In genomic region chr2:54015809-54016703, GRCh38 we compare ENCODE assay signal across 13 cellular contexts. TPM values are rescaled to one million over a fixed set of nuclear protein-coding genes. Genes with fewer than 3 reads are reported as not detected.
DNase-seq lines count a peak whose midpoint lies in the region; ATAC-seq and TF ChIP-seq lines count a peak whose summit lies in the region.
"Had no signal": no experiment of that assay in that cellular context is flagged by ENCODE, and none has a peak within 500 bp of the region (broad histone marks: within the 10 kb centered on the region; RNA-seq: fewer than 3 reads in every experiment).

No MANE protein-coding gene starts in this region.

- no peaks in the 10 kb centered on the region for H3K36me3 ChIP-seq in vagina
- H3K36me3 ChIP-seq in MM.1S (replicated peaks; ENCODE audit: insufficient read depth, low read length), result no peaks in the 10 kb centered on the region

- H3K27me3 ChIP-seq in vagina (no peaks in the 10 kb centered on the region), MM.1S (replicated peaks; ENCODE audit: insufficient read depth, low read length) (no peaks in the 10 kb centered on the region)

- DNase-seq in activated naive CD8-positive, alpha-beta T cell treated with anti-CD3 and anti-CD28 coated beads, Interleukin-2, amount 10 ng/mL, durations not matched to agents 7 days and 5 days, result no peak
- no peak for DNase-seq in activated naive CD8-positive, alpha-beta T cell treated with anti-CD3 and anti-CD28 coated beads for 36 hours
- DNase-seq in astrocyte of the hippocampus (ENCODE audit: low read depth, low spot score), result peak; percentile 32
- DNase-seq in left kidney (ENCODE audit: low read depth, low spot score), result peak; percentile 20
- DNase-seq in vagina (ENCODE audit: extremely low spot score in 2 of 2), result no peak
- no peak for DNase-seq in stimulated activated CD4-positive, alpha-beta T cell treated with anti-CD3 and anti-CD28 coated beads, Interleukin-12 subunit alpha, Interleukin-12 subunit beta, amount 100 ng/mL, for 4 hours
- DNase-seq in MM.1S, result no peak
- DNase-seq: activated effector memory CD4-positive, alpha-beta T cell treated with anti-CD3 and anti-CD28 coated beads, Interleukin-2, amount 50 U/mL, for 16 hours; NCI-H1105 treated with DMSO at 0.1 percent for 48 hours; psoas muscle had no signal

- H3K9ac ChIP-seq in MM.1S (ENCODE audit: low read length), result no peak overlapping the region

- no peaks in the 10 kb centered on the region for H3K79me2 ChIP-seq in MM.1S (ENCODE audit: low read length)

- H3K9me2 ChIP-seq in MM.1S (replicated peaks; ENCODE audit: insufficient read depth, low read length), result no peaks in the 10 kb centered on the region

- intact Hi-C loops in vagina (cut with DNase I), result no loop called here

- H3K4me1 ChIP-seq in vagina, result peaks cover 14% of the 10 kb centered on the region
- H3K4me1 ChIP-seq in MM.1S (ENCODE audit: low read length), result 0 out of 2 replicates have a peak, but pooled peaks cover 10% of the 10 kb centered on the region

- H4K20me1 ChIP-seq in MM.1S (ENCODE audit: insufficient read depth, low read length), result no peaks in the 10 kb centered on the region

- H2AFZ ChIP-seq in MM.1S (ENCODE audit: low read length), result no peak overlapping the region

- peaks cover 6% of the 10 kb centered on the region for H3F3A ChIP-seq in MM.1S (ENCODE audit: insufficient read depth, low read length)

- peak overlapping the region; percentile 50 for H3K27ac ChIP-seq in vagina
- no peak overlapping the region for H3K27ac ChIP-seq in MM.1S (ENCODE audit: low read length)
- H3K27ac ChIP-seq: psoas muscle had no signal

- no peak overlapping the region for H3K4me3 ChIP-seq in vagina
- no peak overlapping the region for H3K4me3 ChIP-seq in MM.1S (ENCODE audit: low read length)
- H3K4me3 ChIP-seq: psoas muscle had no signal

- peaks cover 26% of the 10 kb centered on the region for H3K36me3 Mint-ChIP-seq in activated naive CD8-positive, alpha-beta T cell treated with anti-CD3 and anti-CD28 coated beads, Interleukin-2, amount 10 ng/mL, durations not matched to agents 7 days and 5 days
- peaks cover 20% of the 10 kb centered on the region for H3K36me3 Mint-ChIP-seq in activated naive CD8-positive, alpha-beta T cell treated with anti-CD3 and anti-CD28 coated beads for 36 hours

- H3K27me3 Mint-ChIP-seq in activated naive CD8-positive, alpha-beta T cell treated with anti-CD3 and anti-CD28 coated beads, Interleukin-2, amount 10 ng/mL, durations not matched to agents 7 days and 5 days, result no peaks in the 10 kb centered on the region
- no peaks in the 10 kb centered on the region for H3K27me3 Mint-ChIP-seq in activated naive CD8-positive, alpha-beta T cell treated with anti-CD3 and anti-CD28 coated beads for 36 hours

- H3K4me3 Mint-ChIP-seq in activated naive CD8-positive, alpha-beta T cell treated with anti-CD3 and anti-CD28 coated beads, Interleukin-2, amount 10 ng/mL, durations not matched to agents 7 days and 5 days, result no peak overlapping the region
- H3K4me3 Mint-ChIP-seq in activated naive CD8-positive, alpha-beta T cell treated with anti-CD3 and anti-CD28 coated beads for 36 hours, result no peak overlapping the region
- H3K4me3 Mint-ChIP-seq: CD14-positive monocyte; stimulated activated effector memory CD8-positive, alpha-beta T cell treated with anti-CD3 and anti-CD28 coated beads, Interleukin-12 subunit alpha, Interleukin-12 subunit beta, amount 100 ng/mL, for 72 hours had no signal

- POLR2A ChIA-PET in activated naive CD8-positive, alpha-beta T cell treated with anti-CD3 and anti-CD28 coated beads, Interleukin-2, amount 10 ng/mL, durations not matched to agents 7 days and 5 days (lab: Charles Lee), result no interaction called here

- TF ChIP-seq CTCF in vagina (IDR thresholded peaks at IDR 0.05) (no peak), MM.1S (IDR thresholded peaks at IDR 0.05; ENCODE audit: low read length) (no peak)

- peak overlapping the region; percentile 70 for H3K27ac Mint-ChIP-seq in activated naive CD8-positive, alpha-beta T cell treated with anti-CD3 and anti-CD28 coated beads, Interleukin-2, amount 10 ng/mL, durations not matched to agents 7 days and 5 days
- no peak overlapping the region for H3K27ac Mint-ChIP-seq in activated naive CD8-positive, alpha-beta T cell treated with anti-CD3 and anti-CD28 coated beads for 36 hours
- H3K27ac Mint-ChIP-seq: CD14-positive monocyte had no signal

- H3K9me3 ChIP-seq in vagina, result peaks cover 7% of the 10 kb centered on the region
- H3K9me3 ChIP-seq in MM.1S (replicated peaks; ENCODE audit: insufficient read depth, low read length), result no peaks in the 10 kb centered on the region

- peaks cover 27% of the 10 kb centered on the region for H3K4me1 Mint-ChIP-seq in activated naive CD8-positive, alpha-beta T cell treated with anti-CD3 and anti-CD28 coated beads, Interleukin-2, amount 10 ng/mL, durations not matched to agents 7 days and 5 days
- H3K4me1 Mint-ChIP-seq in activated naive CD8-positive, alpha-beta T cell treated with anti-CD3 and anti-CD28 coated beads for 36 hours, result peaks cover 23% of the 10 kb centered on the region

- no peak for ATAC-seq in activated naive CD8-positive, alpha-beta T cell treated with anti-CD3 and anti-CD28 coated beads, Interleukin-2, amount 10 ng/mL, durations not matched to agents 7 days and 5 days (ENCODE audit: low read depth)
- no peak for ATAC-seq in HG02798 (IDR thresholded peaks at IDR 0.05; ENCODE audit: poor library complexity, unreplicated experiment)
- ATAC-seq: stimulated activated effector memory CD8-positive, alpha-beta T cell treated with anti-CD3 and anti-CD28 coated beads, Interleukin-12 subunit alpha, Interleukin-12 subunit beta, amount 100 ng/mL, for 72 hours had no signal

- no peak overlapping the region for H3K4me2 ChIP-seq in MM.1S (ENCODE audit: low read depth, low read length)

- no peak for TF ChIP-seq POLR2A in vagina (IDR thresholded peaks at IDR 0.05)

- peaks cover 3% of the 10 kb centered on the region for H3K9me3 Mint-ChIP-seq in activated naive CD8-positive, alpha-beta T cell treated with anti-CD3 and anti-CD28 coated beads, Interleukin-2, amount 10 ng/mL, durations not matched to agents 7 days and 5 days
- H3K9me3 Mint-ChIP-seq in activated naive CD8-positive, alpha-beta T cell treated with anti-CD3 and anti-CD28 coated beads for 36 hours, result peaks cover 5% of the 10 kb centered on the region

RNA-seq across cellular contexts. Expression of gene PSME4, which starts 45.3 kb away (rescaled TPM):
- 10 to 100 TPM; 52.6 to 54.2 TPM for total RNA-seq in activated naive CD8-positive, alpha-beta T cell treated with anti-CD3 and anti-CD28 coated beads, Interleukin-2, amount 10 ng/mL, durations not matched to agents 7 days and 5 days
- total RNA-seq in activated naive CD8-positive, alpha-beta T cell treated with anti-CD3 and anti-CD28 coated beads for 36 hours, result 10 to 100 TPM; 51.8 to 56.0 TPM
- 71.2 TPM for total RNA-seq in vagina

Comparison
In these comparisons a context has a peak if more than half of its experiments do, and no peak if none do; other contexts are left out.
1. DNase-seq: peak in astrocyte of the hippocampus (single experiment) and left kidney (single experiment); none in activated naive CD8-positive, alpha-beta T cell treated with anti-CD3 and anti-CD28 coated beads, Interleukin-2, amount 10 ng/mL, durations not matched to agents 7 days and 5 days (single experiment), activated naive CD8-positive, alpha-beta T cell treated with anti-CD3 and anti-CD28 coated beads for 36 hours (single experiment), vagina (0 of 2), stimulated activated CD4-positive, alpha-beta T cell treated with anti-CD3 and anti-CD28 coated beads, Interleukin-12 subunit alpha, Interleukin-12 subunit beta, amount 100 ng/mL, for 4 hours (single experiment) and MM.1S (single experiment).